In the genomic region with DNA sequence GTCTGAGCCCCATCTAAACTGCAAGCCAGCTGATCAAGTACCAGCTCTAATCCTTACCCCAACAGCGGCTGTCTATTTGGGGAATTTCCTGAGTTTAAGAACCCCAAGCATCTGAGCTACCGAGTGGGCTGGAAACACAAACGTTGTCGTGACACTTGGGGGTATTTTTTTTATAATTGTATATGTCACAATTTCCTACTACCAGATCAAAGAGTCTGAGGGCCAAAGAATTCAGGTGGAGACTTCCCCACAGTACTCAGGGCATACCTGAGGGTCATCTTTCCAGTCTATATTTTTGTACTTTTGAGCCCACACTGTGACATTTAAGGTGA, we compare ENCODE assay signal across 2 cellular contexts.
TF ChIP-seq lines count a peak whose summit lies in the region.

No MANE protein-coding gene starts in this region.

TF ChIP-seq in SK-N-SH, 30 proteins besides CTCF, POLR2A, EP300 and RAD21 (continued from another document):
- TF ChIP-seq, protein P1, sequence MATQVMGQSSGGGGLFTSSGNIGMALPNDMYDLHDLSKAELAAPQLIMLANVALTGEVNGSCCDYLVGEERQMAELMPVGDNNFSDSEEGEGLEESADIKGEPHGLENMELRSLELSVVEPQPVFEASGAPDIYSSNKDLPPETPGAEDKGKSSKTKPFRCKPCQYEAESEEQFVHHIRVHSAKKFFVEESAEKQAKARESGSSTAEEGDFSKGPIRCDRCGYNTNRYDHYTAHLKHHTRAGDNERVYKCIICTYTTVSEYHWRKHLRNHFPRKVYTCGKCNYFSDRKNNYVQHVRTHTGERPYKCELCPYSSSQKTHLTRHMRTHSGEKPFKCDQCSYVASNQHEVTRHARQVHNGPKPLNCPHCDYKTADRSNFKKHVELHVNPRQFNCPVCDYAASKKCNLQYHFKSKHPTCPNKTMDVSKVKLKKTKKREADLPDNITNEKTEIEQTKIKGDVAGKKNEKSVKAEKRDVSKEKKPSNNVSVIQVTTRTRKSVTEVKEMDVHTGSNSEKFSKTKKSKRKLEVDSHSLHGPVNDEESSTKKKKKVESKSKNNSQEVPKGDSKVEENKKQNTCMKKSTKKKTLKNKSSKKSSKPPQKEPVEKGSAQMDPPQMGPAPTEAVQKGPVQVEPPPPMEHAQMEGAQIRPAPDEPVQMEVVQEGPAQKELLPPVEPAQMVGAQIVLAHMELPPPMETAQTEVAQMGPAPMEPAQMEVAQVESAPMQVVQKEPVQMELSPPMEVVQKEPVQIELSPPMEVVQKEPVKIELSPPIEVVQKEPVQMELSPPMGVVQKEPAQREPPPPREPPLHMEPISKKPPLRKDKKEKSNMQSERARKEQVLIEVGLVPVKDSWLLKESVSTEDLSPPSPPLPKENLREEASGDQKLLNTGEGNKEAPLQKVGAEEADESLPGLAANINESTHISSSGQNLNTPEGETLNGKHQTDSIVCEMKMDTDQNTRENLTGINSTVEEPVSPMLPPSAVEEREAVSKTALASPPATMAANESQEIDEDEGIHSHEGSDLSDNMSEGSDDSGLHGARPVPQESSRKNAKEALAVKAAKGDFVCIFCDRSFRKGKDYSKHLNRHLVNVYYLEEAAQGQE (IDR thresholded peaks at IDR 0.05; ENCODE audit: low read depth, low read length) = no peak

TF ChIP-seq in SK-N-SH treated with all-trans-retinoic acid at 6 μM for 48 hours, 23 proteins besides CTCF, POLR2A, EP300 and RAD21 (continued from another document):
- TF ChIP-seq, protein P2, sequence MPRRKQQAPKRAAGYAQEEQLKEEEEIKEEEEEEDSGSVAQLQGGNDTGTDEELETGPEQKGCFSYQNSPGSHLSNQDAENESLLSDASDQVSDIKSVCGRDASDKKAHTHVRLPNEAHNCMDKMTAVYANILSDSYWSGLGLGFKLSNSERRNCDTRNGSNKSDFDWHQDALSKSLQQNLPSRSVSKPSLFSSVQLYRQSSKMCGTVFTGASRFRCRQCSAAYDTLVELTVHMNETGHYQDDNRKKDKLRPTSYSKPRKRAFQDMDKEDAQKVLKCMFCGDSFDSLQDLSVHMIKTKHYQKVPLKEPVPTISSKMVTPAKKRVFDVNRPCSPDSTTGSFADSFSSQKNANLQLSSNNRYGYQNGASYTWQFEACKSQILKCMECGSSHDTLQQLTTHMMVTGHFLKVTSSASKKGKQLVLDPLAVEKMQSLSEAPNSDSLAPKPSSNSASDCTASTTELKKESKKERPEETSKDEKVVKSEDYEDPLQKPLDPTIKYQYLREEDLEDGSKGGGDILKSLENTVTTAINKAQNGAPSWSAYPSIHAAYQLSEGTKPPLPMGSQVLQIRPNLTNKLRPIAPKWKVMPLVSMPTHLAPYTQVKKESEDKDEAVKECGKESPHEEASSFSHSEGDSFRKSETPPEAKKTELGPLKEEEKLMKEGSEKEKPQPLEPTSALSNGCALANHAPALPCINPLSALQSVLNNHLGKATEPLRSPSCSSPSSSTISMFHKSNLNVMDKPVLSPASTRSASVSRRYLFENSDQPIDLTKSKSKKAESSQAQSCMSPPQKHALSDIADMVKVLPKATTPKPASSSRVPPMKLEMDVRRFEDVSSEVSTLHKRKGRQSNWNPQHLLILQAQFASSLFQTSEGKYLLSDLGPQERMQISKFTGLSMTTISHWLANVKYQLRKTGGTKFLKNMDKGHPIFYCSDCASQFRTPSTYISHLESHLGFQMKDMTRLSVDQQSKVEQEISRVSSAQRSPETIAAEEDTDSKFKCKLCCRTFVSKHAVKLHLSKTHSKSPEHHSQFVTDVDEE (CRISPR knock-in tag; IDR thresholded peaks at IDR 0.05) = no peak
- TF ChIP-seq, protein P3, sequence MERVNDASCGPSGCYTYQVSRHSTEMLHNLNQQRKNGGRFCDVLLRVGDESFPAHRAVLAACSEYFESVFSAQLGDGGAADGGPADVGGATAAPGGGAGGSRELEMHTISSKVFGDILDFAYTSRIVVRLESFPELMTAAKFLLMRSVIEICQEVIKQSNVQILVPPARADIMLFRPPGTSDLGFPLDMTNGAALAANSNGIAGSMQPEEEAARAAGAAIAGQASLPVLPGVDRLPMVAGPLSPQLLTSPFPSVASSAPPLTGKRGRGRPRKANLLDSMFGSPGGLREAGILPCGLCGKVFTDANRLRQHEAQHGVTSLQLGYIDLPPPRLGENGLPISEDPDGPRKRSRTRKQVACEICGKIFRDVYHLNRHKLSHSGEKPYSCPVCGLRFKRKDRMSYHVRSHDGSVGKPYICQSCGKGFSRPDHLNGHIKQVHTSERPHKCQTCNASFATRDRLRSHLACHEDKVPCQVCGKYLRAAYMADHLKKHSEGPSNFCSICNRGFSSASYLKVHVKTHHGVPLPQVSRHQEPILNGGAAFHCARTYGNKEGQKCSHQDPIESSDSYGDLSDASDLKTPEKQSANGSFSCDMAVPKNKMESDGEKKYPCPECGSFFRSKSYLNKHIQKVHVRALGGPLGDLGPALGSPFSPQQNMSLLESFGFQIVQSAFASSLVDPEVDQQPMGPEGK (CRISPR knock-in tag; IDR thresholded peaks at IDR 0.05; ENCODE audit: borderline replicate concordance) = no peak
